1 cellular context compared by ENCODE assay signal in the genomic region with DNA sequence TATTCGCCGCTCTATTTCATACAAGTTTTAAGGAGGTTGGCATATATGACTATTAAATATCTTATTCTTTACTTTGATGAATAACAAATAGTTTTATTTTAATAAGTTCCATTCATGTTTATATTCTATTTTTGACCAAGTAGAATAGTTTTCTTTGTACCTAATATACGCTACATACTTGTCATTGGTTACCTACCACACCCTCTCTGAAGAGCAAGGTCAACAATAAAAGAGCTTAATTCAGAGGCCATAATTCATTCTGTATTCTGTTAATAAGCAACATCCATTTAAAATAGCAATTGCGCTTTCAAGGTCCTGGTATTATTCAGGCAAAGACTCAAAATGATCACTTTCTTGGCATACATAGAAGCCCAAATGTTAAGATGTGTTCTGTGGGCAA.
TF ChIP-seq lines count a peak whose summit lies in the region.

No MANE protein-coding gene starts in this region.

TF ChIP-seq in IMR-90, 13 proteins besides CTCF, POLR2A, EP300 and RAD21:
- TF ChIP-seq MAZ (IDR thresholded peaks at IDR 0.05; ENCODE audit: borderline replicate concordance, low read depth, low read length) (no peak), SMC3 (IDR thresholded peaks at IDR 0.05; ENCODE audit: low read depth, low read length) (no peak), RCOR1 (IDR thresholded peaks at IDR 0.05; ENCODE audit: insufficient replicate concordance, low read length) (no peak), CEBPB (IDR thresholded peaks at IDR 0.05; ENCODE audit: low read depth, low read length) (no peak), MXI1 (IDR thresholded peaks at IDR 0.05; ENCODE audit: borderline replicate concordance, low read depth, low read length) (no peak), CHD1 (IDR thresholded peaks at IDR 0.05; ENCODE audit: low read depth, low read length) (no peak), FOS (IDR thresholded peaks at IDR 0.05; ENCODE audit: low read depth, low read length) (no peak), NFE2L2 (IDR thresholded peaks at IDR 0.05; ENCODE audit: low read depth, low read length) (no peak), BHLHE40 (IDR thresholded peaks at IDR 0.05; ENCODE audit: low read depth, low read length) (no peak), RFX5 (IDR thresholded peaks at IDR 0.05; ENCODE audit: low read depth, low read length) (no peak), MAFK (IDR thresholded peaks at IDR 0.05; ENCODE audit: low read depth, low read length) (no peak)
- TF ChIP-seq, protein P1, sequence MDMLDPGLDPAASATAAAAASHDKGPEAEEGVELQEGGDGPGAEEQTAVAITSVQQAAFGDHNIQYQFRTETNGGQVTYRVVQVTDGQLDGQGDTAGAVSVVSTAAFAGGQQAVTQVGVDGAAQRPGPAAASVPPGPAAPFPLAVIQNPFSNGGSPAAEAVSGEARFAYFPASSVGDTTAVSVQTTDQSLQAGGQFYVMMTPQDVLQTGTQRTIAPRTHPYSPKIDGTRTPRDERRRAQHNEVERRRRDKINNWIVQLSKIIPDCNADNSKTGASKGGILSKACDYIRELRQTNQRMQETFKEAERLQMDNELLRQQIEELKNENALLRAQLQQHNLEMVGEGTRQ (IDR thresholded peaks at IDR 0.05; ENCODE audit: low read depth, low read length), result no peak
- TF ChIP-seq, protein P2, sequence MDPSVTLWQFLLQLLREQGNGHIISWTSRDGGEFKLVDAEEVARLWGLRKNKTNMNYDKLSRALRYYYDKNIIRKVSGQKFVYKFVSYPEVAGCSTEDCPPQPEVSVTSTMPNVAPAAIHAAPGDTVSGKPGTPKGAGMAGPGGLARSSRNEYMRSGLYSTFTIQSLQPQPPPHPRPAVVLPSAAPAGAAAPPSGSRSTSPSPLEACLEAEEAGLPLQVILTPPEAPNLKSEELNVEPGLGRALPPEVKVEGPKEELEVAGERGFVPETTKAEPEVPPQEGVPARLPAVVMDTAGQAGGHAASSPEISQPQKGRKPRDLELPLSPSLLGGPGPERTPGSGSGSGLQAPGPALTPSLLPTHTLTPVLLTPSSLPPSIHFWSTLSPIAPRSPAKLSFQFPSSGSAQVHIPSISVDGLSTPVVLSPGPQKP (IDR thresholded peaks at IDR 0.05; ENCODE audit: borderline replicate concordance, low read depth, low read length), result no peak
